Comparison of ENCODE assay signal across 22 cellular contexts in genomic region chr7:132613737-132614136, GRCh38. TPM values are rescaled to one million over a fixed set of nuclear protein-coding genes. Genes with fewer than 3 reads are reported as not detected.
DNase-seq lines count a peak whose midpoint lies in the region; ATAC-seq and TF ChIP-seq lines count a peak whose summit lies in the region.
"Had no signal": no experiment of that assay in that cellular context is flagged by ENCODE, and none has a peak within 500 bp of the region (broad histone marks: within the 10 kb centered on the region; RNA-seq: fewer than 3 reads in every experiment).

No MANE protein-coding gene starts in this region.

- no peaks in the 10 kb centered on the region for H3K79me2 ChIP-seq in GM23338 (replicated peaks; ENCODE audit: insufficient read depth)

- H3K4me3 ChIP-seq in GM23338 (no peak overlapping the region), HEK293 (ENCODE audit: low read depth, low read length) (no peak overlapping the region)
- H3K4me3 ChIP-seq: GM12878 had no signal

- CTCF ChIA-PET in HEK293 (lab: Yijun Ruan, JAX), result interaction anchor here (1.0 kb wide), 1 partner anchor 31 kb away, joined by 3 read pairs; no protein-coding TSS in a partner anchor

- H3K27ac Mint-ChIP-seq in GM23338 (no peak overlapping the region), nephron (no peak overlapping the region)
- H3K27ac Mint-ChIP-seq in activated T-helper 17 cell treated with anti-CD3 and anti-CD28 coated beads, Interleukin-2, amount 50 U/mL, for 72 hours, result no peak overlapping the region

- POLR2A ChIA-PET in HEK293 (lab: Yijun Ruan, JAX), result no interaction called here

- no peaks in the 10 kb centered on the region for H3K36me3 ChIP-seq in GM23338 (ENCODE audit: insufficient read depth)
- H3K36me3 ChIP-seq in HEK293 (ENCODE audit: control insufficient read depth in 2 of 2, insufficient read depth in 1 of 2, low read length in 2 of 2), result no peaks in the 10 kb centered on the region
- H3K36me3 ChIP-seq: BE2C, BLaER1 had no signal

- ATAC-seq in GM23338, result no peak
- ATAC-seq in GM21576 (IDR thresholded peaks at IDR 0.05; ENCODE audit: unreplicated experiment), result no peak
- ATAC-seq in activated T-helper 17 cell treated with anti-CD3 and anti-CD28 coated beads, Interleukin-2, amount 50 U/mL, for 72 hours (replicated peaks), result no peak
- ATAC-seq: GM12878 had no signal

- no peak overlapping the region for H3K4me3 Mint-ChIP-seq in GM23338
- peak overlapping the region; percentile 16 to 39 (median 17) for H3K4me3 Mint-ChIP-seq in nephron
- no peak overlapping the region for H3K4me3 Mint-ChIP-seq in activated T-helper 17 cell treated with anti-CD3 and anti-CD28 coated beads, Interleukin-2, amount 50 U/mL, for 72 hours
- H3K4me3 Mint-ChIP-seq: CD4-positive, CD25-positive, alpha-beta regulatory T cell; CD8-positive, alpha-beta memory T cell had no signal

- peak overlapping the region; percentile 99; the same call in 1 of the 2 replicates for H2AFZ ChIP-seq in GM23338

- H3K27me3 Mint-ChIP-seq in GM23338 (ENCODE audit: insufficient read depth, low read depth, poor library complexity), result peaks cover 11% of the 10 kb centered on the region
- peaks cover 45% of the 10 kb centered on the region for H3K27me3 Mint-ChIP-seq in nephron (ENCODE audit: low read depth)
- H3K27me3 Mint-ChIP-seq in activated T-helper 17 cell treated with anti-CD3 and anti-CD28 coated beads, Interleukin-2, amount 50 U/mL, for 72 hours, result peaks cover 29% of the 10 kb centered on the region

- H3K9me3 ChIP-seq in HEK293 (ENCODE audit: control insufficient read depth, insufficient read depth, low read depth, low read length), result no peaks in the 10 kb centered on the region
- H3K9me3 ChIP-seq: BE2C, BLaER1 had no signal

- TF ChIP-seq CTCF in GM23338 (conservative IDR thresholded peaks at IDR 0.05; ENCODE audit: low read depth in 2 of 2) (no peak), HEK293 (tag by site-specific recombination; IDR thresholded peaks at IDR 0.05) (no peak), nephron (IDR thresholded peaks at IDR 0.05; ENCODE audit: unreplicated experiment in 3 of 3) (no peak)

- H3K36me3 Mint-ChIP-seq in GM23338 (ENCODE audit: low read depth), result no peaks in the 10 kb centered on the region
- no peaks in the 10 kb centered on the region for H3K36me3 Mint-ChIP-seq in nephron (ENCODE audit: low read depth)
- no peaks in the 10 kb centered on the region for H3K36me3 Mint-ChIP-seq in activated T-helper 17 cell treated with anti-CD3 and anti-CD28 coated beads, Interleukin-2, amount 50 U/mL, for 72 hours (ENCODE audit: low read depth)
- H3K36me3 Mint-ChIP-seq: CD14-positive monocyte; CD4-positive, alpha-beta memory T cell; CD4-positive, CD25-positive, alpha-beta regulatory T cell had no signal

- peaks cover 16% of the 10 kb centered on the region for H3K27me3 ChIP-seq in GM23338 (ENCODE audit: insufficient read depth)
- H3K27me3 ChIP-seq: BE2C, BLaER1 had no signal

- H3K4me1 Mint-ChIP-seq in GM23338 (peaks cover 27% of the 10 kb centered on the region), nephron (peaks cover 11% of the 10 kb centered on the region)
- peaks cover 7% of the 10 kb centered on the region for H3K4me1 Mint-ChIP-seq in activated T-helper 17 cell treated with anti-CD3 and anti-CD28 coated beads, Interleukin-2, amount 50 U/mL, for 72 hours

- H4K20me1 ChIP-seq in GM23338 (replicated peaks; ENCODE audit: insufficient read depth), result no peaks in the 10 kb centered on the region
- H4K20me1 ChIP-seq: BLaER1 had no signal

- H3K4me1 ChIP-seq in GM23338 (ENCODE audit: insufficient read depth) (peaks cover 5% of the 10 kb centered on the region), HEK293 (ENCODE audit: control insufficient read depth, insufficient read depth, low read length) (no peaks in the 10 kb centered on the region)

- H3K27ac ChIP-seq in GM23338 (ENCODE audit: low read depth) (no peak overlapping the region), HEK293 (ENCODE audit: extremely low read depth, low read depth, low read length) (no peak overlapping the region), substantia nigra (ENCODE audit: low read depth, low read length, poor library complexity, severe bottlenecking) (no peak overlapping the region)
- H3K27ac ChIP-seq: BLaER1 had no signal

- H3F3A ChIP-seq in GM23338 (replicated peaks; ENCODE audit: low read depth), result 0 out of 2 replicates have a peak, but pooled peaks cover 3% of the 10 kb centered on the region

- DNase-seq in GM23338 (ENCODE audit: low spot score) (no peak), substantia nigra (lab: John Stamatoyannopoulos, UW) (no peak)
- DNase-seq: 8988T; ACHN; BE2C; CD4-positive, alpha-beta memory T cell; CD4-positive, CD25-positive, alpha-beta regulatory T cell; CD8-positive, alpha-beta memory T cell; COR-L47; DMS 273 treated with DMSO at 0.1 percent for 48 hours; DMS153; DMS53; DMS79; EL; GDM1 had no signal

- no peak overlapping the region; the same call in 1 of the 2 replicates for H3K4me2 ChIP-seq in GM23338

- H3K9me3 Mint-ChIP-seq in GM23338 (no peaks in the 10 kb centered on the region), nephron (no peaks in the 10 kb centered on the region)
- H3K9me3 Mint-ChIP-seq in activated T-helper 17 cell treated with anti-CD3 and anti-CD28 coated beads, Interleukin-2, amount 50 U/mL, for 72 hours, result no peaks in the 10 kb centered on the region
- H3K9me3 Mint-ChIP-seq: CD4-positive, alpha-beta memory T cell; CD8-positive, alpha-beta memory T cell had no signal

- H3K9me2 ChIP-seq in GM23338 (ENCODE audit: insufficient read depth), result no peaks in the 10 kb centered on the region

TF ChIP-seq in GM23338, 12 proteins besides CTCF, POLR2A, EP300 and RAD21 (continues in another document):
- no peak for TF ChIP-seq EZH2 (IDR thresholded peaks at IDR 0.05; ENCODE audit: low read depth, unreplicated experiment)
- TF ChIP-seq EZH2phosphoT487 (IDR thresholded peaks at IDR 0.05; ENCODE audit: unreplicated experiment), result no peak
- no peak for TF ChIP-seq REST (IDR thresholded peaks at IDR 0.05; ENCODE audit: unreplicated experiment)
- TF ChIP-seq ZNF331 (CRISPR knock-in tag; IDR thresholded peaks at IDR 0.05; ENCODE audit: low read depth), result no peak
- no peak for TF ChIP-seq NANOG (IDR thresholded peaks at IDR 0.05; ENCODE audit: borderline replicate concordance)
- TF ChIP-seq ZNF114 (CRISPR knock-in tag; IDR thresholded peaks at IDR 0.05), result no peak

TF ChIP-seq in HEK293, 187 proteins besides CTCF, POLR2A, EP300 and RAD21:
- TF ChIP-seq EGR2 (tag by site-specific recombination; IDR thresholded peaks at IDR 0.05; ENCODE audit: low read depth) (0 out of 2 replicates have a peak, but pooled peaks have one; percentile 11), ZFP3 (tag by site-specific recombination; IDR thresholded peaks at IDR 0.05; ENCODE audit: low read depth) (peak; percentile 74), PATZ1 (tag by site-specific recombination; IDR thresholded peaks at IDR 0.05) (no peak)

RNA-seq across cellular contexts. Expression of gene PLXNA4, which starts 37.5 kb away (rescaled TPM):
- total RNA-seq in GM23338 (2014; rRNA removed; shearing (Covaris generic)), result 0.54 and 0.80 TPM in 2 replicates
- polyA plus RNA-seq in GM23338 (2016; fragmentation: Nextera tagmentation; extraction: Ambion mirVana), result 0.08 and 0.14 TPM in 2 replicates
- 1 to 10 TPM; 1.4 to 2.3 TPM for total RNA-seq in activated T-helper 17 cell treated with anti-CD3 and anti-CD28 coated beads, Interleukin-2, amount 50 U/mL, for 72 hours
- polyA plus RNA-seq: CD14-positive monocyte; CD4-positive, CD25-positive, alpha-beta regulatory T cell; GM12878 had no signal

Comparison
In these comparisons a context has a peak if more than half of its experiments do, and no peak if none do; other contexts are left out.
1. H3K4me3 Mint-ChIP-seq: peak in nephron (3 of 3); none in GM23338 (single experiment) and activated T-helper 17 cell treated with anti-CD3 and anti-CD28 coated beads, Interleukin-2, amount 50 U/mL, for 72 hours (single experiment).